In the genomic region with DNA sequence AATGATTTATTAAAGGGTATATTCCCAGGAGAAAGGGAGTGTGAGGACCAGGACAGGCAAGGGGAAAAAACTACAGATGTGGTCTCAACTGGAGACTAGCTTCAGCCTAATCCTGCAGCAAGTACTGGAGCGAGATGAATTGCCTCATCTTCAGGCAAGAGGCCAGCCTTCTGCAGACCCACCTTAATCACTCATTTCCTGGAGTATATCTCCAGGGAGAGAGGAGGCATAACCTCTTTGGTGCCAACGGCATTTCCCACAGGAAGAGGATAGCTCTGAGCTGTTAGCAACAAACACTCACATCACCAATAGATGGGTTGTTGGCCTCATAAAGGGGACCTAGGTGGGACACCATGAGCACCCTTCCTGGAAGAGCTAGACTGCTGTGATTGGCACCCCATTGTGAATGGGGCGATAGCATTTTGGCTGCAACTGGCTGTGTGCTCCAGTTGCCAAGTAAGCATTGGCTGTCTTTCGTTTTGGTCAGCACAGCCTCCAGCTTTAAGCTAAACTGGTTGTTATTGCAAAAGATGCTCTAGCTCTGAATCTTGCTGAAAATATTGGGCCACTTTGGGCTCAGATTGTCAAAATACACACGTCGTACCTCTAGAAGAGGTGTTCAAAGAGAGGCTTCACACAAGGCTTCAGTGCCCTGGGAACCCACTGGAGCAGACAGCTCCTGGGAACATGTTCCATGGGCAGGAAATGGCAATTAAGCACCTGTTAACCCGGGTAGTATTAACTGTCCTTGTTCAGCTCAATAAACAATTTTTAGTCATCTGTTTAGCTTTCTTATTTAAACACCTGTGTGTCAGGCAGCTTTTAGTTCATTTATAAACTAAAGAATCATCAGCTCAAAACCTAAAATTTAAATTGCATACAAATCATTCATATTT, we compare ENCODE assay signal across 16 cellular contexts.
A peak's percentile ranks its signal among the peaks of the same experiment; 100 is the strongest.
DNase-seq lines count a peak whose midpoint lies in the region; ATAC-seq and TF ChIP-seq lines count a peak whose summit lies in the region.
"Had no signal": no experiment of that assay in that cellular context is flagged by ENCODE, and none has a peak within 500 bp of the region (broad histone marks: within the 10 kb centered on the region; RNA-seq: fewer than 3 reads in every experiment).

No MANE protein-coding gene starts in this region.

- DNase-seq in NCI-H1092 treated with DMSO at 0.1 percent for 48 hours (lab: John Stamatoyannopoulos, UW) (peak; percentile 72), NCI-H69 (lab: John Stamatoyannopoulos, UW) (peak; percentile 88), fibroblast of the aortic adventitia (ENCODE audit: low read depth) (peak; percentile 82), glomerular visceral epithelial cell (ENCODE audit: extremely low spot score) (no peak), HEK293T (ENCODE audit: extremely low spot score) (no peak)
- DNase-seq: activated CD8-positive, alpha-beta T cell treated with anti-CD3 and anti-CD28 coated beads for 36 hours; activated effector memory CD4-positive, alpha-beta T cell treated with Interleukin-2 at 50 U/mL for 16 hours; DND-41; effector CD8-positive, alpha-beta T cell; islet precursor cell; MM.1S had no signal

- H4K20me1 ChIP-seq in BLaER1 treated with 17β-estradiol and CSF1 and Interleukin-3, amounts not matched to agents 10 nM and 100 nM: no peaks in the 10 kb centered on the region

- H3K9ac ChIP-seq in BLaER1 treated with 17β-estradiol and CSF1 and Interleukin-3, amounts not matched to agents 10 nM and 100 nM: peak overlapping the region in 1 of 11 experiments; percentile 3; a peak in 1 of 22 replicates

- no peak overlapping the region for H3K4me3 ChIP-seq in BLaER1 treated with 17β-estradiol and CSF1 and Interleukin-3, amounts not matched to agents 10 nM and 100 nM
- H3K4me3 ChIP-seq in fibroblast of the aortic adventitia (ENCODE audit: low read depth, low read length): no peak overlapping the region
- H3K4me3 ChIP-seq: SJSA1, tibial artery had no signal

- ATAC-seq in GM18502 (IDR thresholded peaks at IDR 0.05; ENCODE audit: poor library complexity, unreplicated experiment) (no peak), GM21723 (IDR thresholded peaks at IDR 0.05; ENCODE audit: unreplicated experiment) (no peak)
- ATAC-seq: activated CD8-positive, alpha-beta T cell treated with anti-CD3 and anti-CD28 coated beads for 36 hours had no signal

- H3K27ac ChIP-seq in BLaER1 treated with 17β-estradiol and CSF1 and Interleukin-3, amounts not matched to agents 10 nM and 100 nM: peak overlapping the region in 5 of 11 experiments; percentile 13 to 69 (median 41); a peak in 7 of 22 replicates
- H3K27ac ChIP-seq: SJSA1, tibial artery had no signal

- CTCF ChIA-PET in HEK293T (lab: Yijun Ruan, JAX): no interaction called here

- H3K27me3 ChIP-seq in BLaER1 treated with 17β-estradiol and CSF1 and Interleukin-3, amounts not matched to agents 10 nM and 100 nM: no peaks in the 10 kb centered on the region
- H3K27me3 ChIP-seq: SJSA1, tibial artery had no signal

- peaks cover 18 to 39% (median 31%) of the 10 kb centered on the region in 10 experiments for H3K4me1 ChIP-seq in BLaER1 treated with 17β-estradiol and CSF1 and Interleukin-3, amounts not matched to agents 10 nM and 100 nM
- H3K4me1 ChIP-seq: SJSA1 had no signal

- no peak for TF ChIP-seq CTCF in fibroblast of the aortic adventitia (IDR thresholded peaks at IDR 0.05; ENCODE audit: insufficient read depth, low read length)

- POLR2A ChIA-PET in HEK293T (lab: Yijun Ruan, JAX): no interaction called here

- peak overlapping the region in 10 of 11 experiments; percentile 16 to 79 (median 70); a peak in 20 of 22 replicates for H3K4me2 ChIP-seq in BLaER1 treated with 17β-estradiol and CSF1 and Interleukin-3, amounts not matched to agents 10 nM and 100 nM

- H3K9me3 ChIP-seq in BLaER1 treated with 17β-estradiol and CSF1 and Interleukin-3, amounts not matched to agents 10 nM and 100 nM (replicated peaks in 1 of 11): no peaks in the 10 kb centered on the region; a peak in 1 of 22 replicates
- H3K9me3 ChIP-seq: SJSA1 had no signal

- no peaks in the 10 kb centered on the region for H3K36me3 ChIP-seq in BLaER1 treated with 17β-estradiol and CSF1 and Interleukin-3, amounts not matched to agents 10 nM and 100 nM
- H3K36me3 ChIP-seq: SJSA1, tibial artery had no signal

TF ChIP-seq in HEK293T, 16 proteins besides CTCF, POLR2A, EP300 and RAD21:
- TF ChIP-seq FOXA1 (IDR thresholded peaks at IDR 0.05): no peak
- no peak for TF ChIP-seq L3MBTL2 (conservative IDR thresholded peaks at IDR 0.05)
- TF ChIP-seq SUZ12 (IDR thresholded peaks at IDR 0.05): no peak
- no peak for TF ChIP-seq FOXM1 (IDR thresholded peaks at IDR 0.05; ENCODE audit: borderline replicate concordance)
- TF ChIP-seq NFRKB (IDR thresholded peaks at IDR 0.05): no peak
TF ChIP-seq in HEK293T: peak in this region for 0.

Comparison
In these comparisons a context has a peak if more than half of its experiments do, and no peak if none do; other contexts are left out.
1. DNase-seq: peak in NCI-H1092 treated with DMSO at 0.1 percent for 48 hours (single experiment), NCI-H69 (single experiment) and fibroblast of the aortic adventitia (single experiment); none in glomerular visceral epithelial cell (single experiment) and HEK293T (single experiment).